8 cellular contexts compared by ENCODE assay signal in the genomic region with DNA sequence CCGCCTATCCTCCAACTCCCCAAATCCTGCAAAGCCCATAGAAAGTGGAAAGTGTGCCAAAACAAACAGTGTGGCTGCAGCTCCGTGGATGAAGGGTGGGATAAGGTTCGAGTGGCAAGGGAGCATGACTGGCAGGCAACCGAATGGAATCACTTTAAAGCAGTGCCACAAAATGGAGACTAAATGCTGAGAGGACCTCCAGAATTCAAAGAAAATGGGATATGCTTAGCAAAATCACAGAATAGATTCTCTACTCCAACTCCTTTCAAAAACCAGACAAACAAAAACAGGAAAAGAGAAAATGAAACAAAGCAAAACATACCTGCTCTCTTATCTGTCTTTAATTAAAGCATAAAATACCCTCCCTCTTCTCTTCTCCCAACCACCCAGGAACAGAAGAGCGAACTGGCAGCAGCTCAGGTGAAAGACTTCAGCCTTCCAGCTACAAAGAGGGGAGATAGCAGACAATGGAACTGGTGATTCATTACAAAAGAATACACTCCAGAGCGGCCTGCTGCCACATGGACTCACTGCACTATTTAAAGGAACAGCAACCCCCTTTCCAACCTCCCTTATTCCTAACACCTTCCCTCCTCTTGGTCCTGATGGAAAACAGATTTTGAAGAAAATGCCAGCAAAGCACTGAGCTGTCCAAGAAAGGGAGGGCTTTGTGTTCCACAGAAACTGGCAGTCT.
A peak's percentile ranks its signal among the peaks of the same experiment; 100 is the strongest.
DNase-seq lines count a peak whose midpoint lies in the region; ATAC-seq and TF ChIP-seq lines count a peak whose summit lies in the region.

No MANE protein-coding gene starts in this region.

- POLR2A ChIA-PET in activated CD8-positive, alpha-beta T cell treated with anti-CD3 and anti-CD28 coated beads, Interleukin-2, amount 10 ng/mL, durations not matched to agents 7 days and 5 days (lab: Charles Lee), result interaction anchor here (0.7 kb wide), 1 partner anchor 18 kb away, joined by 3 read pairs; no protein-coding TSS in a partner anchor

- H3K9me3 Mint-ChIP-seq in activated CD8-positive, alpha-beta T cell treated with anti-CD3 and anti-CD28 coated beads, Interleukin-2, amount 10 ng/mL, durations not matched to agents 7 days and 5 days (ENCODE audit: insufficient read depth), result no peaks in the 10 kb centered on the region

- TF ChIP-seq CTCF in foreskin keratinocyte (conservative IDR thresholded peaks at IDR 0.05) (no peak), osteoblast (IDR thresholded peaks at IDR 0.05; ENCODE audit: extremely low read depth, low read depth, low read length) (no peak)

- H3K4me1 ChIP-seq in foreskin keratinocyte, result peaks cover 30% of the 10 kb centered on the region
- peaks cover 49% of the 10 kb centered on the region for H3K4me1 ChIP-seq in osteoblast (ENCODE audit: insufficient read depth, low read length)

- CTCF ChIA-PET in activated CD8-positive, alpha-beta T cell treated with anti-CD3 and anti-CD28 coated beads, Interleukin-2, amount 10 ng/mL, durations not matched to agents 7 days and 5 days (lab: Charles Lee), result interaction anchor here (1.6 kb wide), 1 partner anchor 14 kb away, joined by 3 read pairs; no protein-coding TSS in a partner anchor

- no peak overlapping the region for H3K27ac Mint-ChIP-seq in activated CD8-positive, alpha-beta T cell treated with anti-CD3 and anti-CD28 coated beads, Interleukin-2, amount 10 ng/mL, durations not matched to agents 7 days and 5 days

- peaks cover 79% of the 10 kb centered on the region for H3K79me2 ChIP-seq in osteoblast (ENCODE audit: insufficient read depth, low read length)

- H3K27me3 ChIP-seq in foreskin keratinocyte (no peaks in the 10 kb centered on the region), osteoblast (ENCODE audit: insufficient read depth, low read length) (no peaks in the 10 kb centered on the region)

- no peaks in the 10 kb centered on the region for H3K4me1 Mint-ChIP-seq in activated CD8-positive, alpha-beta T cell treated with anti-CD3 and anti-CD28 coated beads, Interleukin-2, amount 10 ng/mL, durations not matched to agents 7 days and 5 days (ENCODE audit: low read depth)

- no peak overlapping the region for H3K4me3 Mint-ChIP-seq in activated CD8-positive, alpha-beta T cell treated with anti-CD3 and anti-CD28 coated beads, Interleukin-2, amount 10 ng/mL, durations not matched to agents 7 days and 5 days

- peaks cover 46% of the 10 kb centered on the region for H4K20me1 ChIP-seq in osteoblast (ENCODE audit: insufficient read depth, low read length)

- no peak overlapping the region for H2AFZ ChIP-seq in osteoblast (ENCODE audit: low read length)

- peak; percentile 81 for DNase-seq in Caki2 (ENCODE audit: low read depth)
- DNase-seq in M059J (ENCODE audit: low read depth), result peak; percentile 88
- peak; percentile 91 for DNase-seq in SW480 (ENCODE audit: low spot score)
- DNase-seq in foreskin keratinocyte, result peak; percentile 72 to 85
- DNase-seq in osteoblast (ENCODE audit: insufficient read length, low spot score, missing footprints), result peak; percentile 62
- DNase-seq in activated CD8-positive, alpha-beta T cell treated with anti-CD3 and anti-CD28 coated beads, Interleukin-2, amount 10 ng/mL, durations not matched to agents 7 days and 5 days, result no peak
- no peak for DNase-seq in activated CD4-positive, alpha-beta T cell treated with anti-CD3 and anti-CD28 coated beads, Interleukin-2, amount 50 U/mL, for 1 hour

- H3K27me3 Mint-ChIP-seq in activated CD8-positive, alpha-beta T cell treated with anti-CD3 and anti-CD28 coated beads, Interleukin-2, amount 10 ng/mL, durations not matched to agents 7 days and 5 days (ENCODE audit: low read depth), result peaks cover 34% of the 10 kb centered on the region

- in situ Hi-C loops in Caki2 (cut with HindIII; ENCODE audit: low pct_unique_long_range_greater_than_20kb, low sequenced_read_pairs), result no loop called here

- peak; percentile 73 for ATAC-seq in foreskin keratinocyte
- no peak for ATAC-seq in activated CD8-positive, alpha-beta T cell treated with anti-CD3 and anti-CD28 coated beads, Interleukin-2, amount 10 ng/mL, durations not matched to agents 7 days and 5 days
- ATAC-seq in GM18909 (IDR thresholded peaks at IDR 0.05; ENCODE audit: poor library complexity, unreplicated experiment), result no peak

- peak overlapping the region; percentile 59 for H3K27ac ChIP-seq in foreskin keratinocyte
- peak overlapping the region; percentile 89 for H3K27ac ChIP-seq in osteoblast (ENCODE audit: low read depth, low read length)

- peaks cover 10% of the 10 kb centered on the region for H3K36me3 ChIP-seq in osteoblast (ENCODE audit: insufficient read depth, low read length)

- peak overlapping the region; percentile 88 for H3K4me2 ChIP-seq in osteoblast (ENCODE audit: insufficient read depth, low read length)

- H3K9me3 ChIP-seq in osteoblast (ENCODE audit: low read depth, low read length), result no peaks in the 10 kb centered on the region

- H3K36me3 Mint-ChIP-seq in activated CD8-positive, alpha-beta T cell treated with anti-CD3 and anti-CD28 coated beads, Interleukin-2, amount 10 ng/mL, durations not matched to agents 7 days and 5 days (ENCODE audit: low read depth), result no peaks in the 10 kb centered on the region

- H3K4me3 ChIP-seq in osteoblast (ENCODE audit: insufficient read depth, low read length), result peak overlapping the region; percentile 66

Comparison
In these comparisons a context has a peak if more than half of its experiments do, and no peak if none do; other contexts are left out.
1. DNase-seq: peak in Caki2 (single experiment), M059J (single experiment), SW480 (single experiment), foreskin keratinocyte (2 of 2) and osteoblast (single experiment); none in activated CD8-positive, alpha-beta T cell treated with anti-CD3 and anti-CD28 coated beads, Interleukin-2, amount 10 ng/mL, durations not matched to agents 7 days and 5 days (single experiment) and activated CD4-positive, alpha-beta T cell treated with anti-CD3 and anti-CD28 coated beads, Interleukin-2, amount 50 U/mL, for 1 hour (single experiment).